ENCODE assay signal across 8 cellular contexts in genomic region chr22:37607912-37608476, GRCh38. TPM values are rescaled to one million over a fixed set of nuclear protein-coding genes. Genes with fewer than 3 reads are reported as not detected.
A peak's percentile ranks its signal among the peaks of the same experiment; 100 is the strongest.
DNase-seq lines count a peak whose midpoint lies in the region; ATAC-seq and TF ChIP-seq lines count a peak whose summit lies in the region.

No MANE protein-coding gene starts in this region.

- H3K27me3 ChIP-seq in HUES6 (ENCODE audit: control insufficient read depth, insufficient read depth, low read length) (no peaks in the 10 kb centered on the region), body of pancreas (no peaks in the 10 kb centered on the region), uterus (no peaks in the 10 kb centered on the region)

- intact Hi-C loops in body of pancreas (cut with DNase I) = no loop called here
- intact Hi-C loops in uterus (cut with DNase I; ENCODE audit: low total_unique reads) = no loop called here

- H3K27ac ChIP-seq in HUES6 (ENCODE audit: low read depth, low read length) (peak overlapping the region; percentile 96), body of pancreas (peak overlapping the region; percentile 92 to 97 (median 94)), uterus (peak overlapping the region; percentile 96 to 97)

- TF ChIP-seq CTCF in GM12865 (IDR thresholded peaks at IDR 0.05; ENCODE audit: insufficient read depth, low read depth, low read length, missing control alignments) (no peak), body of pancreas (IDR thresholded peaks at IDR 0.05) (no peak), uterus (IDR thresholded peaks at IDR 0.05) (no peak)

- ATAC-seq in body of pancreas (peak; percentile 0), HG03280 (IDR thresholded peaks at IDR 0.05; ENCODE audit: unreplicated experiment) (no peak)

- no peak for TF ChIP-seq POLR2A in body of pancreas (IDR thresholded peaks at IDR 0.05)
- no peak for TF ChIP-seq POLR2A in uterus (IDR thresholded peaks at IDR 0.05)

- WGBS in body of pancreas, 2 donors = 2% methylated on average over 19 of the region's 19 CpGs

- peak overlapping the region; percentile 95 for H3K9ac ChIP-seq in HUES6 (ENCODE audit: low read length)

- H3K9me3 ChIP-seq in HUES6 (ENCODE audit: control insufficient read depth, insufficient read depth, low read depth, low read length) (no peaks in the 10 kb centered on the region), body of pancreas (no peaks in the 10 kb centered on the region), uterus (no peaks in the 10 kb centered on the region)

- H3K4me3 ChIP-seq in GM12865 (ENCODE audit: low read depth, low read length) = peak overlapping the region; percentile 77
- peak overlapping the region; percentile 75 for H3K4me3 ChIP-seq in HUES6 (ENCODE audit: low read depth, low read length)
- H3K4me3 ChIP-seq in body of pancreas = peak overlapping the region in 1 of 2 donors; percentile 84
- H3K4me3 ChIP-seq in uterus = peak overlapping the region; percentile 89 to 98

- DNase-seq in GM12865 (ENCODE audit: low read depth) (no peak), body of pancreas (no peak), medulla oblongata (ENCODE audit: extremely low spot score) (peak; percentile 19), uterus (no peak), AG08395 (ENCODE audit: low spot score) (no peak), DMS114 treated with DMSO at 0.1 percent for 48 hours (lab: John Stamatoyannopoulos, UW; ENCODE audit: unreplicated experiment) (no peak)

- H3K4me1 ChIP-seq in HUES6 (ENCODE audit: control insufficient read depth, insufficient read depth, low read length) (peaks cover 8% of the 10 kb centered on the region), body of pancreas (peaks cover 41% of the 10 kb centered on the region), uterus (peaks cover 0 to 11% of the 10 kb centered on the region in 2 donors)

- H3K36me3 ChIP-seq in HUES6 (ENCODE audit: control insufficient read depth, insufficient read depth, low read length) (no peaks in the 10 kb centered on the region; the same call in 1 of the 2 replicates), body of pancreas (replicated peaks in 1 of 2; ENCODE audit: insufficient read depth in 1 of 2, low read depth in 2 of 2) (no peaks in the 10 kb centered on the region), uterus (no peaks in the 10 kb centered on the region)

RNA-seq across cellular contexts. Expression of gene GGA1, which starts 0.6 kb away (rescaled TPM):
- 10 to 100 TPM; 38.4 to 42.5 TPM for total RNA-seq in body of pancreas
- 10 to 100 TPM; 16.7 to 78.0 (median 35.3) TPM for total RNA-seq in uterus

RNA-seq across cellular contexts. Expression of gene LGALS2, which starts 28.1 kb away (rescaled TPM):
- total RNA-seq in body of pancreas (10 to 100 TPM; 19.2 to 68.9 TPM), uterus (not detected)

RNA-seq across cellular contexts. Expression of gene SH3BP1, which starts 31.5 kb away (rescaled TPM):
- total RNA-seq in body of pancreas (10 to 100 TPM in 1 of 2 donors, 1 to 10 TPM in 1; 2.0 to 40.0 TPM), uterus (10 to 100 TPM in 3 of 4 donors, 1 to 10 TPM in 1; 7.4 to 26.2 (median 14.2) TPM)

RNA-seq across cellular contexts. Expression of gene CDC42EP1, which starts 47.7 kb away (rescaled TPM):
- total RNA-seq in body of pancreas = 10 to 100 TPM; 73.2 to 84.7 TPM
- total RNA-seq in uterus = 100 to 1,000 TPM in 1 of 4 donors, 10 to 100 TPM in 3; 10.6 to 101 (median 16.5) TPM

RNA-seq across cellular contexts. Expression of gene PDXP, which starts 50.5 kb away (rescaled TPM):
- total RNA-seq in body of pancreas = 10 to 100 TPM in 1 of 2 donors, 1 to 10 TPM in 1; 7.0 to 23.1 TPM
- 10 to 100 TPM in 1 of 4 donors, 1 to 10 TPM in 2, under 1 TPM in 1; 0.88 to 10.7 (median 3.7) TPM for total RNA-seq in uterus

Comparison
In these comparisons a context has a peak if more than half of its experiments do, and no peak if none do; other contexts are left out.
1. RNA of gene LGALS2, which starts 28.1 kb away (total RNA-seq): 19.2 to 68.9 TPM in body of pancreas; not detected in uterus; every median in the first group is over 10 times any median in the second.
2. Peak in every context shown above with its lines, with median percentiles within 50 percentile points of each other: H3K27ac ChIP-seq.